Comparison of ENCODE assay signal across 8 cellular contexts in the genomic region with DNA sequence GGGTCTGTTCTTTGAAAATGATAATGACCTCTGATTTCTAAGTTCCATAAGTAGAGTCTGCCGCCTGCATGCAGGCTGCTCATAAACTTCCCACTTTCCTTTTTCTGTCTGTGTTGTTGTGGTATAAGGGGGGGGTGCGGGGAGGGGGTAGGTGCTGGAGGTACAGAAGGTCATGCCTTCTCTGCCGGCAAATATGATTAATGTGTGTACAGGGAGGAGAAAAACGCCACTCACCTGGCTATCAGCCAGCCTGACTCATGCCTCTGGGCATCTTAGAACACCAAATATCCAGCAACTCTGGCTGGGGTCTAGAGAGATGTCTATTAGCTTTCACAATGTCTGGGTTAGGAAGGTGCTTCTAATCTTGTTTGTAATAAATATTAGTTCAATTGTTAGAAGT.
DNase-seq lines count a peak whose midpoint lies in the region; ATAC-seq, FAIRE-seq and TF ChIP-seq lines count a peak whose summit lies in the region.

No MANE protein-coding gene starts in this region.

- in situ Hi-C loops in Caki2 (cut with HindIII; ENCODE audit: low pct_unique_long_range_greater_than_20kb, low sequenced_read_pairs), result no loop called here
- in situ Hi-C loops in transverse colon (cut with MboI; ENCODE audit: low pct_ligation_motif_present in 1 of 4, low pct_unique_long_range_greater_than_20kb in 1 of 4, low sequenced_read_pairs in 3 of 4), result no loop called here

- peak; percentile 85 for DNase-seq in Caki2 (ENCODE audit: low read depth)
- peak; percentile 88 to 96 for DNase-seq in SW 1271 (lab: John Stamatoyannopoulos, UW)
- peak; percentile 44 for DNase-seq in transverse colon
- DNase-seq in effector CD8-positive, alpha-beta T cell (lab: John Stamatoyannopoulos, UW), result no peak
- no peak for DNase-seq in NCI-H187 treated with DMSO at 0.1 percent for 48 hours (lab: John Stamatoyannopoulos, UW)
- DNase-seq in T-helper 1 cell, result no peak

- ATAC-seq in HG03378 (IDR thresholded peaks at IDR 0.05; ENCODE audit: unreplicated experiment), result peak; percentile 55

- TF ChIP-seq POLR2A in transverse colon (IDR thresholded peaks at IDR 0.05), result no peak

- intact Hi-C loops in transverse colon (cut with DNase I; ENCODE audit: low total_unique reads), result no loop called here

- no peak for TF ChIP-seq EP300 in transverse colon (IDR thresholded peaks at IDR 0.05; ENCODE audit: low read depth)

- TF ChIP-seq CTCF in transverse colon (IDR thresholded peaks at IDR 0.05), result no peak

- peak overlapping the region in 3 of 4 donors; percentile 45 to 67 (median 61) for H3K27ac ChIP-seq in transverse colon

- no peaks in the 10 kb centered on the region for H3K9me3 ChIP-seq in transverse colon

- H3K4me3 ChIP-seq in transverse colon, result no peak overlapping the region

- peak; percentile 93 for FAIRE-seq in islet of Langerhans (lab: Jason Lieb, UNC)

- WGBS in transverse colon (ENCODE audit: low coverage in 1 of 2), 2 donors, result 29 to 67% methylated on average over 1 to 4 of the region's 4 CpGs

- peaks cover 0 to 11% (median 9%) of the 10 kb centered on the region in 4 donors for H3K4me1 ChIP-seq in transverse colon

- no peaks in the 10 kb centered on the region for H3K27me3 ChIP-seq in transverse colon

- no peaks in the 10 kb centered on the region for H3K36me3 ChIP-seq in transverse colon

Comparison
In these comparisons a context has a peak if more than half of its experiments do, and no peak if none do; other contexts are left out.
1. DNase-seq: peak in Caki2 (single experiment), SW 1271 (2 of 2) and transverse colon (single experiment); none in effector CD8-positive, alpha-beta T cell (single experiment), NCI-H187 treated with DMSO at 0.1 percent for 48 hours (single experiment) and T-helper 1 cell (0 of 5).